Comparison of ENCODE assay signal across 13 cellular contexts in genomic region chr18:57428221-57429150, GRCh38. TPM values are rescaled to one million over a fixed set of nuclear protein-coding genes. Genes with fewer than 3 reads are reported as not detected.
DNase-seq lines count a peak whose midpoint lies in the region; ATAC-seq and TF ChIP-seq lines count a peak whose summit lies in the region.
"Had no signal": no experiment of that assay in that cellular context is flagged by ENCODE, and none has a peak within 500 bp of the region (broad histone marks: within the 10 kb centered on the region; RNA-seq: fewer than 3 reads in every experiment).

No MANE protein-coding gene starts in this region.

- H3K36me3 ChIP-seq in lower lobe of right lung (no peaks in the 10 kb centered on the region), suprapubic skin (no peaks in the 10 kb centered on the region)
- H3K36me3 ChIP-seq: brain microvascular endothelial cell, HAP-1 had no signal

- H3K4me3 ChIP-seq in lower lobe of right lung (peak overlapping the region; percentile 37), suprapubic skin (peak overlapping the region; percentile 44)
- H3K4me3 ChIP-seq: HAP-1 had no signal

- peaks cover 6% of the 10 kb centered on the region for H3K4me1 Mint-ChIP-seq in activated naive CD4-positive, alpha-beta T cell treated with anti-CD3 and anti-CD28 coated beads, Interleukin-2, amount 10 ng/mL, durations not matched to agents 7 days and 5 days
- peaks cover 26% of the 10 kb centered on the region for H3K4me1 Mint-ChIP-seq in brain

- CTCF ChIA-PET in activated naive CD4-positive, alpha-beta T cell treated with anti-CD3 and anti-CD28 coated beads, Interleukin-2, amount 10 ng/mL, durations not matched to agents 7 days and 5 days (lab: Charles Lee), result no interaction called here

- H3K9me3 Mint-ChIP-seq in activated naive CD4-positive, alpha-beta T cell treated with anti-CD3 and anti-CD28 coated beads, Interleukin-2, amount 10 ng/mL, durations not matched to agents 7 days and 5 days, result no peaks in the 10 kb centered on the region
- H3K9me3 Mint-ChIP-seq in activated naive CD4-positive, alpha-beta T cell treated with anti-CD3 and anti-CD28 coated beads, Interleukin-2, amount 50 U/mL, for 72 hours, result peaks cover 6 to 19% of the 10 kb centered on the region in 2 donors
- H3K9me3 Mint-ChIP-seq in brain, result peaks cover 0 to 10% (median 5%) of the 10 kb centered on the region in 5 experiments

- no peak for ATAC-seq in activated naive CD4-positive, alpha-beta T cell treated with anti-CD3 and anti-CD28 coated beads, Interleukin-2, amount 50 U/mL, for 72 hours
- no peak for ATAC-seq in lower lobe of right lung

- H3K27ac Mint-ChIP-seq in activated naive CD4-positive, alpha-beta T cell treated with anti-CD3 and anti-CD28 coated beads, Interleukin-2, amount 10 ng/mL, durations not matched to agents 7 days and 5 days, result peak overlapping the region; percentile 59
- peak overlapping the region in 1 of 2 donors; percentile 55 for H3K27ac Mint-ChIP-seq in activated naive CD4-positive, alpha-beta T cell treated with anti-CD3 and anti-CD28 coated beads, Interleukin-2, amount 50 U/mL, for 72 hours
- no peak overlapping the region for H3K27ac Mint-ChIP-seq in brain

- no peak for TF ChIP-seq POLR2A in suprapubic skin (IDR thresholded peaks at IDR 0.05)

- H3K4me1 ChIP-seq in lower lobe of right lung (peaks cover 7% of the 10 kb centered on the region), suprapubic skin (peaks cover 27% of the 10 kb centered on the region)

- intact Hi-C loops in lower lobe of right lung (cut with DNase I), result no loop called here

- no peak overlapping the region for H3K27ac ChIP-seq in lower lobe of right lung
- no peak overlapping the region for H3K27ac ChIP-seq in suprapubic skin
- H3K27ac ChIP-seq: brain microvascular endothelial cell had no signal

- peaks cover 7% of the 10 kb centered on the region for H3K36me3 Mint-ChIP-seq in activated naive CD4-positive, alpha-beta T cell treated with anti-CD3 and anti-CD28 coated beads, Interleukin-2, amount 10 ng/mL, durations not matched to agents 7 days and 5 days
- peaks cover 25 to 30% of the 10 kb centered on the region in 2 donors for H3K36me3 Mint-ChIP-seq in activated naive CD4-positive, alpha-beta T cell treated with anti-CD3 and anti-CD28 coated beads, Interleukin-2, amount 50 U/mL, for 72 hours
- no peaks in the 10 kb centered on the region for H3K36me3 Mint-ChIP-seq in brain

- TF ChIP-seq EP300 in suprapubic skin (IDR thresholded peaks at IDR 0.05), result no peak

- no peak for DNase-seq in activated naive CD4-positive, alpha-beta T cell treated with anti-CD3 and anti-CD28 coated beads, Interleukin-2, amount 10 ng/mL, durations not matched to agents 7 days and 5 days
- no peak for DNase-seq in activated naive CD4-positive, alpha-beta T cell treated with anti-CD3 and anti-CD28 coated beads, Interleukin-2, amount 50 U/mL, for 72 hours (ENCODE audit: low spot score in 2 of 2)
- DNase-seq in lower lobe of right lung (no peak), suprapubic skin (ENCODE audit: low spot score in 2 of 2) (no peak), SHP77 (lab: John Stamatoyannopoulos, UW) (no peak)
- no peak for DNase-seq in stimulated activated CD4-positive, alpha-beta T cell treated with anti-CD3 and anti-CD28 coated beads, Interleukin-2, amount 100 ng/mL, for 48 hours
- no peak for DNase-seq in activated CD4-positive, CD25-positive, alpha-beta regulatory T cell treated with anti-CD3 and anti-CD28 coated beads, Interleukin-2, amount 50 U/mL, for 72 hours
- DNase-seq: brain microvascular endothelial cell, mesenchymal stem cell, NCI-H1048, NCI-H774 had no signal

- peaks cover 90% of the 10 kb centered on the region for H3K27me3 ChIP-seq in lower lobe of right lung (ENCODE audit: low read depth)
- peaks cover 95% of the 10 kb centered on the region for H3K27me3 ChIP-seq in suprapubic skin

- no peak overlapping the region for H3K4me3 Mint-ChIP-seq in activated naive CD4-positive, alpha-beta T cell treated with anti-CD3 and anti-CD28 coated beads, Interleukin-2, amount 10 ng/mL, durations not matched to agents 7 days and 5 days
- H3K4me3 Mint-ChIP-seq in brain, result peak overlapping the region; percentile 46 to 73 (median 56)

- H3K27me3 Mint-ChIP-seq in activated naive CD4-positive, alpha-beta T cell treated with anti-CD3 and anti-CD28 coated beads, Interleukin-2, amount 10 ng/mL, durations not matched to agents 7 days and 5 days, result peaks cover 81% of the 10 kb centered on the region
- H3K27me3 Mint-ChIP-seq in brain, result peaks cover 99% of the 10 kb centered on the region

- TF ChIP-seq CTCF in brain (conservative IDR thresholded peaks at IDR 0.05) (no peak), lower lobe of right lung (IDR thresholded peaks at IDR 0.05) (no peak), suprapubic skin (IDR thresholded peaks at IDR 0.05) (no peak)

- H3K9me3 ChIP-seq in lower lobe of right lung (no peaks in the 10 kb centered on the region), suprapubic skin (no peaks in the 10 kb centered on the region)
- H3K9me3 ChIP-seq: HAP-1 had no signal

- 11% methylated on average over 9 of the region's 99 CpGs for WGBS in suprapubic skin

RNA-seq across cellular contexts. Expression of gene ONECUT2, which starts 6.7 kb away (rescaled TPM):
- total RNA-seq in activated naive CD4-positive, alpha-beta T cell treated with anti-CD3 and anti-CD28 coated beads, Interleukin-2, amount 50 U/mL, for 72 hours, result under 1 TPM in 1 of 2 donors, not detected in 1; 0.02 TPM
- polyA plus RNA-seq in brain (ENCODE audit: insufficient read depth, low read depth, low replicate concordance), result 2.1 TPM
- 0.03 TPM for total RNA-seq in lower lobe of right lung
- total RNA-seq in suprapubic skin, result under 1 TPM in 2 of 4 donors, not detected in 2; 0.03 to 0.08 TPM
